In genomic region chr5:147857302-147858129, GRCh38 we compare ENCODE assay signal across 9 cellular contexts. TPM values are rescaled to one million over a fixed set of nuclear protein-coding genes. Genes with fewer than 3 reads are reported as not detected.
DNase-seq lines count a peak whose midpoint lies in the region; ATAC-seq lines count a peak whose summit lies in the region.
"Had no signal": no experiment of that assay in that cellular context is flagged by ENCODE, and none has a peak within 500 bp of the region (broad histone marks: within the 10 kb centered on the region; RNA-seq: fewer than 3 reads in every experiment).

No MANE protein-coding gene starts in this region.

- peak; percentile 19 for DNase-seq in NCI-H2107 (lab: John Stamatoyannopoulos, UW)
- no peak for DNase-seq in NCI-H2107 treated with DMSO at 0.1 percent for 48 hours (lab: John Stamatoyannopoulos, UW; ENCODE audit: unreplicated experiment)
- peak; percentile 86 for DNase-seq in HT-29 (ENCODE audit: low spot score)
- DNase-seq in T follicular helper cell (ENCODE audit: low read depth), result peak; percentile 0
- DNase-seq in caudate nucleus (lab: John Stamatoyannopoulos, UW), result peak in 37 of 61 donors; percentile 0 to 71 (median 8)
- peak; percentile 59 for DNase-seq in left lobe of liver (ENCODE audit: low spot score)
- peak in 2 of 3 donors; percentile 5 to 8 for DNase-seq in stimulated activated CD4-positive, alpha-beta T cell treated with anti-CD3 and anti-CD28 coated beads, TNF-alpha, amount 100 ng/mL, for 48 hours (ENCODE audit: low read depth in 3 of 3)

- H3K27ac ChIP-seq in caudate nucleus (ENCODE audit: low read depth, low read length), result no peak overlapping the region

- ATAC-seq in GM21423 (IDR thresholded peaks at IDR 0.05; ENCODE audit: unreplicated experiment), result peak; percentile 83
- peak; percentile 89 for ATAC-seq in left lobe of liver

RNA-seq across cellular contexts. Expression of gene SCGB3A2, which starts 21.0 kb away (rescaled TPM):
- not detected in 2 replicates for total RNA-seq in HT-29 (2014; rRNA removed; shearing (Covaris generic))
- total RNA-seq in left lobe of liver, result not detected
- total RNA-seq: skeletal muscle tissue had no signal

RNA-seq across cellular contexts. Expression of gene SPINK1, which starts 26.0 kb away (rescaled TPM):
- total RNA-seq in HT-29 (2014; rRNA removed; shearing (Covaris generic)), result 21.4 and 22.5 TPM in 2 replicates
- total RNA-seq in left lobe of liver, result 20.0 TPM
- total RNA-seq: skeletal muscle tissue had no signal

RNA-seq across cellular contexts. Expression of gene C5orf46, which starts 48.8 kb away (rescaled TPM):
- not detected in 2 replicates for total RNA-seq in HT-29 (2014; rRNA removed; shearing (Covaris generic))
- not detected for total RNA-seq in left lobe of liver
- total RNA-seq: skeletal muscle tissue had no signal
